Comparison of ENCODE assay signal across 16 cellular contexts in genomic region chr11:115185931-115186330, GRCh38.
A peak's percentile ranks its signal among the peaks of the same experiment; 100 is the strongest.
DNase-seq lines count a peak whose midpoint lies in the region; ATAC-seq and TF ChIP-seq lines count a peak whose summit lies in the region.
"Had no signal": no experiment of that assay in that cellular context is flagged by ENCODE, and none has a peak within 500 bp of the region (broad histone marks: within the 10 kb centered on the region; RNA-seq: fewer than 3 reads in every experiment).

No MANE protein-coding gene starts in this region.

- no peaks in the 10 kb centered on the region for H3K36me3 ChIP-seq in HEK293 (ENCODE audit: control insufficient read depth in 2 of 2, insufficient read depth in 1 of 2, low read length in 2 of 2)
- H3K36me3 ChIP-seq in gastrocnemius medialis: no peaks in the 10 kb centered on the region

- no peak for TF ChIP-seq POLR2A in gastrocnemius medialis (IDR thresholded peaks at IDR 0.05)

- POLR2A ChIA-PET in HEK293 (lab: Yijun Ruan, JAX): no interaction called here

- TF ChIP-seq CTCF in HEK293 (tag by site-specific recombination; IDR thresholded peaks at IDR 0.05): no peak
- no peak for TF ChIP-seq CTCF in gastrocnemius medialis (IDR thresholded peaks at IDR 0.05 in 4 of 5, conservative IDR thresholded peaks at IDR 0.05 in 1 of 5)
- no peak for TF ChIP-seq CTCF in GM10266 (IDR thresholded peaks at IDR 0.05; ENCODE audit: control insufficient read depth, insufficient read depth, low read depth, missing control alignments)

- intact Hi-C loops in left cardiac atrium (cut with DNase I) (no loop called here), Right ventricle myocardium superior (cut with DNase I) (no loop called here), gastrocnemius medialis (cut with DNase I; ENCODE audit: low total_unique reads) (loop anchor here (1.0 kb wide), 2 partner anchors 33 to 318 kb away; partner anchors contain the start of gene CADM1)

- DNase-seq in left cardiac atrium: peak; percentile 25
- DNase-seq in Right ventricle myocardium superior: no peak
- DNase-seq in gastrocnemius medialis: no peak
- DNase-seq in HT-29 (ENCODE audit: low spot score): no peak
- no peak for DNase-seq in GM10266 (ENCODE audit: extremely low spot score)
- DNase-seq: 8988T; AML-193; C1 segment of cervical spinal cord; Calu3; CD4-positive, alpha-beta T cell; DMS 273 treated with DMSO at 0.1 percent for 48 hours; H7 had no signal

- CTCF ChIA-PET in HEK293 (lab: Yijun Ruan, JAX): no interaction called here

- no peak overlapping the region for H3K4me3 ChIP-seq in HEK293 (ENCODE audit: low read depth, low read length)
- peak overlapping the region; percentile 12 to 27 (median 21) for H3K4me3 ChIP-seq in gastrocnemius medialis
- H3K4me3 ChIP-seq: GM12878, GM23338 had no signal

- ATAC-seq in left cardiac atrium (no peak), Right ventricle myocardium superior (ENCODE audit: poor library complexity) (no peak), gastrocnemius medialis (peak in 1 of 2 donors; percentile 3), HG02763 (IDR thresholded peaks at IDR 0.05; ENCODE audit: unreplicated experiment) (no peak)
- ATAC-seq: GM12878, GM23338 had no signal

- no peaks in the 10 kb centered on the region for H3K9me3 ChIP-seq in HEK293 (ENCODE audit: control insufficient read depth, insufficient read depth, low read depth, low read length)
- H3K9me3 ChIP-seq in gastrocnemius medialis: no peaks in the 10 kb centered on the region

- no peaks in the 10 kb centered on the region for H3K27me3 ChIP-seq in gastrocnemius medialis

- H3K27ac ChIP-seq in HEK293 (ENCODE audit: extremely low read depth, low read depth, low read length) (no peak overlapping the region), gastrocnemius medialis (peak overlapping the region; percentile 73 to 89 (median 77))

- in situ Hi-C loops in gastrocnemius medialis (cut with MboI; ENCODE audit: low sequenced_read_pairs in 4 of 4): no loop called here

- H3K4me1 ChIP-seq in HEK293 (ENCODE audit: control insufficient read depth, insufficient read depth, low read length) (no peaks in the 10 kb centered on the region), gastrocnemius medialis (peaks cover 39 to 55% of the 10 kb centered on the region in 2 donors)

TF ChIP-seq in HEK293, 187 proteins besides CTCF, POLR2A, EP300 and RAD21:
- TF ChIP-seq ZNF211 (tag by site-specific recombination; IDR thresholded peaks at IDR 0.05; ENCODE audit: low read depth): no peak
- TF ChIP-seq, protein P1, sequence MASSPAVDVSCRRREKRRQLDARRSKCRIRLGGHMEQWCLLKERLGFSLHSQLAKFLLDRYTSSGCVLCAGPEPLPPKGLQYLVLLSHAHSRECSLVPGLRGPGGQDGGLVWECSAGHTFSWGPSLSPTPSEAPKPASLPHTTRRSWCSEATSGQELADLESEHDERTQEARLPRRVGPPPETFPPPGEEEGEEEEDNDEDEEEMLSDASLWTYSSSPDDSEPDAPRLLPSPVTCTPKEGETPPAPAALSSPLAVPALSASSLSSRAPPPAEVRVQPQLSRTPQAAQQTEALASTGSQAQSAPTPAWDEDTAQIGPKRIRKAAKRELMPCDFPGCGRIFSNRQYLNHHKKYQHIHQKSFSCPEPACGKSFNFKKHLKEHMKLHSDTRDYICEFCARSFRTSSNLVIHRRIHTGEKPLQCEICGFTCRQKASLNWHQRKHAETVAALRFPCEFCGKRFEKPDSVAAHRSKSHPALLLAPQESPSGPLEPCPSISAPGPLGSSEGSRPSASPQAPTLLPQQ (tag by site-specific recombination; IDR thresholded peaks at IDR 0.05): no peak
- TF ChIP-seq ZNF311 (tag by site-specific recombination; IDR thresholded peaks at IDR 0.05; ENCODE audit: borderline replicate concordance): no peak
- TF ChIP-seq EGR2 (tag by site-specific recombination; IDR thresholded peaks at IDR 0.05; ENCODE audit: low read depth): no peak
- TF ChIP-seq, protein P2, sequence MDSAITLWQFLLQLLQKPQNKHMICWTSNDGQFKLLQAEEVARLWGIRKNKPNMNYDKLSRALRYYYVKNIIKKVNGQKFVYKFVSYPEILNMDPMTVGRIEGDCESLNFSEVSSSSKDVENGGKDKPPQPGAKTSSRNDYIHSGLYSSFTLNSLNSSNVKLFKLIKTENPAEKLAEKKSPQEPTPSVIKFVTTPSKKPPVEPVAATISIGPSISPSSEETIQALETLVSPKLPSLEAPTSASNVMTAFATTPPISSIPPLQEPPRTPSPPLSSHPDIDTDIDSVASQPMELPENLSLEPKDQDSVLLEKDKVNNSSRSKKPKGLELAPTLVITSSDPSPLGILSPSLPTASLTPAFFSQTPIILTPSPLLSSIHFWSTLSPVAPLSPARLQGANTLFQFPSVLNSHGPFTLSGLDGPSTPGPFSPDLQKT (IDR thresholded peaks at IDR 0.05; ENCODE audit: borderline replicate concordance, low read depth, low read length): no peak
- 0 out of 2 replicates have a peak, but pooled peaks have one; percentile 23 for TF ChIP-seq ZFHX2 (tag by site-specific recombination; conservative IDR thresholded peaks at IDR 0.05)
